In the genomic region with DNA sequence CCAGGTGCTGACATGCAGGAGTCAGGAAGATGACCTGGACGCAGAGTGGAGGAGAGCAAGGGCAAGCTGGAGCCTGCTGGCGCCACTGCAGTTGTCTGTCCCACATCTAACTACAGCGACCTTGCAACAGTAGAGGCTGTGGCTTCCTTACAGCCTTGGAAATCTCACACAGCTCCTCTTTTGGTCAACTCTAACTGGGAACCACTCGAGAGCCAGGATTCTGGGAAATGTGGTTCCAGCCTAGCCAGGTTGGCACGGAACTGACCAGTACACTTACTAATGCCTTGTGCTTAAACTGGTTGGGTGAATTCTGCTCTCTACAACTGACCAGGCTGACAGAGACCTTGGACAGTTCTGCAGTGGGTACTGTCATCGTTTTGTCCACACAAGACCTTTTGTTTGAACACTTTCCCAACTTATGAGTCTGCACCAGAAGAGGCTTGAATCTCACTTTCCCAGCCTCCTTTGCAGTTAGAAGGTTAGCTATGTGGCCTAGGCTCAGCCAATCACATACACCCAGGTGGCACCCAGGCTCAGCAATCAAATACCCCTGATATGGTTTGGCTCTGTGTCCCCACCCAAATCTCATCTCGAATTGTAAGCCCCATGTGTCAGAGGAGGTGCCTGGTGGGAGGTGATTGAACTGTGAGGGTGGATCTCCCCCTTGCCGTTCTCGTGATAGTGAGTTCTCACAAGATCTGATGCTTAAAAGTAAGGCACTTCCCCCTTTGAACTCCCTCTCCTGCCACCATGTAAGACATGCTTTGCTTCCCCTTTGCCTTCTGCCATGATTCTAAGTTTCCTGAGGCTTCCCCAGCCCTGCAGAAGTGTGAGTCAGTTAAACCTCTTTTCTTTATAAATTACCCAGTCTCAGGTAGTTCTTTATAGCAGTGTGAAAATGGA, we compare ENCODE assay signal across 1 cellular context.
TF ChIP-seq lines count a peak whose summit lies in the region.

No MANE protein-coding gene starts in this region.

TF ChIP-seq in HepG2, 621 proteins besides CTCF, POLR2A, EP300 and RAD21 (continued from another document):
- TF ChIP-seq, protein P1, sequence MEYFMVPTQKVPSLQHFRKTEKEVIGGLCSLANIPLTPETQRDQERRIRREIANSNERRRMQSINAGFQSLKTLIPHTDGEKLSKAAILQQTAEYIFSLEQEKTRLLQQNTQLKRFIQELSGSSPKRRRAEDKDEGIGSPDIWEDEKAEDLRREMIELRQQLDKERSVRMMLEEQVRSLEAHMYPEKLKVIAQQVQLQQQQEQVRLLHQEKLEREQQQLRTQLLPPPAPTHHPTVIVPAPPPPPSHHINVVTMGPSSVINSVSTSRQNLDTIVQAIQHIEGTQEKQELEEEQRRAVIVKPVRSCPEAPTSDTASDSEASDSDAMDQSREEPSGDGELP (IDR thresholded peaks at IDR 0.05; ENCODE audit: borderline replicate concordance, low read depth): no peak; the same call in 1 of the 2 replicates
- TF ChIP-seq MYNN (CRISPR knock-in tag; IDR thresholded peaks at IDR 0.05; ENCODE audit: low read depth) (no peak), NFATC3 (CRISPR knock-in tag; IDR thresholded peaks at IDR 0.05) (0 out of 2 replicates have a peak, but pooled peaks have one; percentile 25), YY1 (IDR thresholded peaks at IDR 0.05; ENCODE audit: insufficient read depth, insufficient replicate concordance, low read depth, low read length) (no peak), ZNF562 (CRISPR knock-in tag; IDR thresholded peaks at IDR 0.05; ENCODE audit: borderline replicate concordance) (no peak), KDM2A (CRISPR knock-in tag; IDR thresholded peaks at IDR 0.05; ENCODE audit: borderline replicate concordance, low read depth) (peak; percentile 57; the same call in 1 of the 2 replicates), NFE2L2 (IDR thresholded peaks at IDR 0.05; ENCODE audit: low read length) (no peak), ZBTB38 (CRISPR knock-in tag; IDR thresholded peaks at IDR 0.05) (0 out of 2 replicates have a peak, but pooled peaks have one; percentile 12), GFI1 (CRISPR knock-in tag; IDR thresholded peaks at IDR 0.05; ENCODE audit: borderline replicate concordance) (no peak), ZBTB7A (CRISPR knock-in tag; IDR thresholded peaks at IDR 0.05) (no peak), ZNF703 (CRISPR knock-in tag; IDR thresholded peaks at IDR 0.05; ENCODE audit: borderline replicate concordance) (no peak), XBP1 (CRISPR knock-in tag; IDR thresholded peaks at IDR 0.05) (no peak), ATF1 (CRISPR knock-in tag; IDR thresholded peaks at IDR 0.05) (no peak; the same call in 1 of the 2 replicates), HMGA1 (CRISPR knock-in tag; conservative IDR thresholded peaks at IDR 0.05) (0 out of 2 replicates have a peak, but pooled peaks have one; percentile 33), SETDB1 (CRISPR knock-in tag; IDR thresholded peaks at IDR 0.05; ENCODE audit: borderline replicate concordance) (no peak), ZMAT3 (CRISPR knock-in tag; conservative IDR thresholded peaks at IDR 0.05) (peak; percentile 46; the same call in 1 of the 2 replicates), MTA1 (CRISPR knock-in tag; IDR thresholded peaks at IDR 0.05; ENCODE audit: borderline replicate concordance) (peak; percentile 21; the same call in 1 of the 2 replicates), ZNF777 (CRISPR knock-in tag; IDR thresholded peaks at IDR 0.05) (no peak), KDM1A (CRISPR knock-in tag; IDR thresholded peaks at IDR 0.05) (no peak), ZNF510 (CRISPR knock-in tag; IDR thresholded peaks at IDR 0.05; ENCODE audit: low read depth) (no peak), ZNF34 (CRISPR knock-in tag; IDR thresholded peaks at IDR 0.05; ENCODE audit: borderline replicate concordance) (no peak), ZBTB21 (CRISPR knock-in tag; IDR thresholded peaks at IDR 0.05) (no peak), SMAD9 (CRISPR knock-in tag; IDR thresholded peaks at IDR 0.05) (no peak), GABPB1 (CRISPR knock-in tag; IDR thresholded peaks at IDR 0.05) (0 out of 2 replicates have a peak, but pooled peaks have one; percentile 32), ZKSCAN5 (CRISPR knock-in tag; IDR thresholded peaks at IDR 0.05) (peak; percentile 69; the same call in 1 of the 2 replicates), ARNT2 (CRISPR knock-in tag; IDR thresholded peaks at IDR 0.05; ENCODE audit: low read depth) (no peak), HMG20A (CRISPR knock-in tag; IDR thresholded peaks at IDR 0.05; ENCODE audit: borderline replicate concordance) (0 out of 2 replicates have a peak, but pooled peaks have one; percentile 24), DPF2 (CRISPR knock-in tag; IDR thresholded peaks at IDR 0.05; ENCODE audit: borderline replicate concordance, low read depth) (0 out of 2 replicates have a peak, but pooled peaks have one; percentile 2), ZNF101 (CRISPR knock-in tag; IDR thresholded peaks at IDR 0.05; ENCODE audit: borderline replicate concordance, low read depth) (no peak), GPN1 (CRISPR knock-in tag; IDR thresholded peaks at IDR 0.05; ENCODE audit: borderline replicate concordance) (peak; percentile 76; the same call in 1 of the 2 replicates), CBFB (CRISPR knock-in tag; IDR thresholded peaks at IDR 0.05) (no peak), ZNF674 (CRISPR knock-in tag; IDR thresholded peaks at IDR 0.05; ENCODE audit: low read depth) (no peak)
- TF ChIP-seq, protein P2, sequence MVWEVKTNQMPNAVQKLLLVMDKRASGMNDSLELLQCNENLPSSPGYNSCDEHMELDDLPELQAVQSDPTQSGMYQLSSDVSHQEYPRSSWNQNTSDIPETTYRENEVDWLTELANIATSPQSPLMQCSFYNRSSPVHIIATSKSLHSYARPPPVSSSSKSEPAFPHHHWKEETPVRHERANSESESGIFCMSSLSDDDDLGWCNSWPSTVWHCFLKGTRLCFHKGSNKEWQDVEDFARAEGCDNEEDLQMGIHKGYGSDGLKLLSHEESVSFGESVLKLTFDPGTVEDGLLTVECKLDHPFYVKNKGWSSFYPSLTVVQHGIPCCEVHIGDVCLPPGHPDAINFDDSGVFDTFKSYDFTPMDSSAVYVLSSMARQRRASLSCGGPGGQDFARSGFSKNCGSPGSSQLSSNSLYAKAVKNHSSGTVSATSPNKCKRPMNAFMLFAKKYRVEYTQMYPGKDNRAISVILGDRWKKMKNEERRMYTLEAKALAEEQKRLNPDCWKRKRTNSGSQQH (CRISPR knock-in tag; IDR thresholded peaks at IDR 0.05; ENCODE audit: low read depth): no peak
- TF ChIP-seq, protein P3, sequence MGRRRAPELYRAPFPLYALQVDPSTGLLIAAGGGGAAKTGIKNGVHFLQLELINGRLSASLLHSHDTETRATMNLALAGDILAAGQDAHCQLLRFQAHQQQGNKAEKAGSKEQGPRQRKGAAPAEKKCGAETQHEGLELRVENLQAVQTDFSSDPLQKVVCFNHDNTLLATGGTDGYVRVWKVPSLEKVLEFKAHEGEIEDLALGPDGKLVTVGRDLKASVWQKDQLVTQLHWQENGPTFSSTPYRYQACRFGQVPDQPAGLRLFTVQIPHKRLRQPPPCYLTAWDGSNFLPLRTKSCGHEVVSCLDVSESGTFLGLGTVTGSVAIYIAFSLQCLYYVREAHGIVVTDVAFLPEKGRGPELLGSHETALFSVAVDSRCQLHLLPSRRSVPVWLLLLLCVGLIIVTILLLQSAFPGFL (CRISPR knock-in tag; IDR thresholded peaks at IDR 0.05): no peak
- TF ChIP-seq, protein P4, sequence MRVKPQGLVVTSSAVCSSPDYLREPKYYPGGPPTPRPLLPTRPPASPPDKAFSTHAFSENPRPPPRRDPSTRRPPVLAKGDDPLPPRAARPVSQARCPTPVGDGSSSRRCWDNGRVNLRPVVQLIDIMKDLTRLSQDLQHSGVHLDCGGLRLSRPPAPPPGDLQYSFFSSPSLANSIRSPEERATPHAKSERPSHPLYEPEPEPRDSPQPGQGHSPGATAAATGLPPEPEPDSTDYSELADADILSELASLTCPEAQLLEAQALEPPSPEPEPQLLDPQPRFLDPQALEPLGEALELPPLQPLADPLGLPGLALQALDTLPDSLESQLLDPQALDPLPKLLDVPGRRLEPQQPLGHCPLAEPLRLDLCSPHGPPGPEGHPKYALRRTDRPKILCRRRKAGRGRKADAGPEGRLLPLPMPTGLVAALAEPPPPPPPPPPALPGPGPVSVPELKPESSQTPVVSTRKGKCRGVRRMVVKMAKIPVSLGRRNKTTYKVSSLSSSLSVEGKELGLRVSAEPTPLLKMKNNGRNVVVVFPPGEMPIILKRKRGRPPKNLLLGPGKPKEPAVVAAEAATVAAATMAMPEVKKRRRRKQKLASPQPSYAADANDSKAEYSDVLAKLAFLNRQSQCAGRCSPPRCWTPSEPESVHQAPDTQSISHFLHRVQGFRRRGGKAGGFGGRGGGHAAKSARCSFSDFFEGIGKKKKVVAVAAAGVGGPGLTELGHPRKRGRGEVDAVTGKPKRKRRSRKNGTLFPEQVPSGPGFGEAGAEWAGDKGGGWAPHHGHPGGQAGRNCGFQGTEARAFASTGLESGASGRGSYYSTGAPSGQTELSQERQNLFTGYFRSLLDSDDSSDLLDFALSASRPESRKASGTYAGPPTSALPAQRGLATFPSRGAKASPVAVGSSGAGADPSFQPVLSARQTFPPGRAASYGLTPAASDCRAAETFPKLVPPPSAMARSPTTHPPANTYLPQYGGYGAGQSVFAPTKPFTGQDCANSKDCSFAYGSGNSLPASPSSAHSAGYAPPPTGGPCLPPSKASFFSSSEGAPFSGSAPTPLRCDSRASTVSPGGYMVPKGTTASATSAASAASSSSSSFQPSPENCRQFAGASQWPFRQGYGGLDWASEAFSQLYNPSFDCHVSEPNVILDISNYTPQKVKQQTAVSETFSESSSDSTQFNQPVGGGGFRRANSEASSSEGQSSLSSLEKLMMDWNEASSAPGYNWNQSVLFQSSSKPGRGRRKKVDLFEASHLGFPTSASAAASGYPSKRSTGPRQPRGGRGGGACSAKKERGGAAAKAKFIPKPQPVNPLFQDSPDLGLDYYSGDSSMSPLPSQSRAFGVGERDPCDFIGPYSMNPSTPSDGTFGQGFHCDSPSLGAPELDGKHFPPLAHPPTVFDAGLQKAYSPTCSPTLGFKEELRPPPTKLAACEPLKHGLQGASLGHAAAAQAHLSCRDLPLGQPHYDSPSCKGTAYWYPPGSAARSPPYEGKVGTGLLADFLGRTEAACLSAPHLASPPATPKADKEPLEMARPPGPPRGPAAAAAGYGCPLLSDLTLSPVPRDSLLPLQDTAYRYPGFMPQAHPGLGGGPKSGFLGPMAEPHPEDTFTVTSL (CRISPR knock-in tag; IDR thresholded peaks at IDR 0.05; ENCODE audit: borderline replicate concordance): no peak
- TF ChIP-seq, protein P5, sequence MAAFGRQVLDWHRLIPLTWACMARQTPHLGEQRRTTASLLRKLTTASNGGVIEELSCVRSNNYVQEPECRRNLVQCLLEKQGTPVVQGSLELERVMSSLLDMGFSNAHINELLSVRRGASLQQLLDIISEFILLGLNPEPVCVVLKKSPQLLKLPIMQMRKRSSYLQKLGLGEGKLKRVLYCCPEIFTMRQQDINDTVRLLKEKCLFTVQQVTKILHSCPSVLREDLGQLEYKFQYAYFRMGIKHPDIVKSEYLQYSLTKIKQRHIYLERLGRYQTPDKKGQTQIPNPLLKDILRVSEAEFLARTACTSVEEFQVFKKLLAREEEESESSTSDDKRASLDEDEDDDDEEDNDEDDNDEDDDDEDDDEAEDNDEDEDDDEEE (CRISPR knock-in tag; IDR thresholded peaks at IDR 0.05): no peak
- TF ChIP-seq, protein P6, sequence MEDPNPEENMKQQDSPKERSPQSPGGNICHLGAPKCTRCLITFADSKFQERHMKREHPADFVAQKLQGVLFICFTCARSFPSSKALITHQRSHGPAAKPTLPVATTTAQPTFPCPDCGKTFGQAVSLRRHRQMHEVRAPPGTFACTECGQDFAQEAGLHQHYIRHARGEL (CRISPR knock-in tag; IDR thresholded peaks at IDR 0.05): no peak
- TF ChIP-seq, protein P7, sequence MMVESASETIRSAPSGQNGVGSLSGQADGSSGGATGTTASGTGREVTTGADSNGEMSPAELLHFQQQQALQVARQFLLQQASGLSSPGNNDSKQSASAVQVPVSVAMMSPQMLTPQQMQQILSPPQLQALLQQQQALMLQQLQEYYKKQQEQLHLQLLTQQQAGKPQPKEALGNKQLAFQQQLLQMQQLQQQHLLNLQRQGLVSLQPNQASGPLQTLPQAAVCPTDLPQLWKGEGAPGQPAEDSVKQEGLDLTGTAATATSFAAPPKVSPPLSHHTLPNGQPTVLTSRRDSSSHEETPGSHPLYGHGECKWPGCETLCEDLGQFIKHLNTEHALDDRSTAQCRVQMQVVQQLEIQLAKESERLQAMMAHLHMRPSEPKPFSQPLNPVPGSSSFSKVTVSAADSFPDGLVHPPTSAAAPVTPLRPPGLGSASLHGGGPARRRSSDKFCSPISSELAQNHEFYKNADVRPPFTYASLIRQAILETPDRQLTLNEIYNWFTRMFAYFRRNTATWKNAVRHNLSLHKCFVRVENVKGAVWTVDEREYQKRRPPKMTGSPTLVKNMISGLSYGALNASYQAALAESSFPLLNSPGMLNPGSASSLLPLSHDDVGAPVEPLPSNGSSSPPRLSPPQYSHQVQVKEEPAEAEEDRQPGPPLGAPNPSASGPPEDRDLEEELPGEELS (CRISPR knock-in tag; IDR thresholded peaks at IDR 0.05): 0 out of 2 replicates have a peak, but pooled peaks have one; percentile 17
- TF ChIP-seq, protein P8, sequence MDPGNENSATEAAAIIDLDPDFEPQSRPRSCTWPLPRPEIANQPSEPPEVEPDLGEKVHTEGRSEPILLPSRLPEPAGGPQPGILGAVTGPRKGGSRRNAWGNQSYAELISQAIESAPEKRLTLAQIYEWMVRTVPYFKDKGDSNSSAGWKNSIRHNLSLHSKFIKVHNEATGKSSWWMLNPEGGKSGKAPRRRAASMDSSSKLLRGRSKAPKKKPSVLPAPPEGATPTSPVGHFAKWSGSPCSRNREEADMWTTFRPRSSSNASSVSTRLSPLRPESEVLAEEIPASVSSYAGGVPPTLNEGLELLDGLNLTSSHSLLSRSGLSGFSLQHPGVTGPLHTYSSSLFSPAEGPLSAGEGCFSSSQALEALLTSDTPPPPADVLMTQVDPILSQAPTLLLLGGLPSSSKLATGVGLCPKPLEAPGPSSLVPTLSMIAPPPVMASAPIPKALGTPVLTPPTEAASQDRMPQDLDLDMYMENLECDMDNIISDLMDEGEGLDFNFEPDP (CRISPR knock-in tag; conservative IDR thresholded peaks at IDR 0.05): 0 out of 2 replicates have a peak, but pooled peaks have one; percentile 89
